21 cellular contexts compared by ENCODE assay signal in the genomic region with DNA sequence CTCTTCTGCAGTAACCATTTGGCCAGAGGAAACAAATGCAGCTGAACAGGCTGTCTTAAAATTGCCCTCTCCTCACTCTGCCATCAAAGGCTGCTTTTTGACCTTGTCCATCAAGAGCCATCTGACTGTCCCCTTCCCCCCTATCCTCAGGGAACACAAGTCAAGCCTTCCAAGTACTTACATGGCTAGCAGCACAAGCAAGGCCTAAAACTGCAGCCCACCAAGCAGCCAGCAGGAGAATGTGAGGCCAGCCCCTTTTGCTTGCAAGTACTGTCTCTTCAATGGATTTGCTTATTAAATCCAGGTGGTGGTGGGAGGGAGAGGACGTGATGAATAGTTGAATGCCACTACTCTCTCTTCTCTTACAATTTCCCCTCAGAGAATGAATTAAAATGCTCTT.
"Had no signal": no experiment of that assay in that cellular context is flagged by ENCODE, and none has a peak within 500 bp of the region (broad histone marks: within the 10 kb centered on the region; RNA-seq: fewer than 3 reads in every experiment).

No MANE protein-coding gene starts in this region.

- H3K4me3 ChIP-seq: K562 had no signal

- DNase-seq: activated B cell treated with CpG ODN at 0.5 μM for 24 hours; activated CD4-positive, alpha-beta memory T cell treated with anti-CD3 and anti-CD28 coated beads for 36 hours; activated CD4-positive, alpha-beta T cell treated with anti-CD3 and anti-CD28 coated beads, Interleukin-2, amount 10 ng/mL, durations not matched to agents 7 days and 5 days; activated CD8-positive, alpha-beta memory T cell treated with anti-CD3 and anti-CD28 coated beads for 24 hours; activated gamma-delta T cell; activated naive CD4-positive, alpha-beta T cell treated with anti-CD3 and anti-CD28 coated beads for 36 hours; activated T-cell treated with anti-CD3 and anti-CD28 coated beads, Interleukin-2, amount 50 U/mL, for 48 hours; Karpas-422; MM.1S; NCI-H1105; NCI-H1436; NCI-H1694 treated with DMSO at 0.1 percent for 48 hours; NCI-H2029 treated with DMSO at 0.1 percent for 48 hours; NCI-H446; NCI-H524; PC-3; SIG-M5; T-helper 17 cell; T-helper 9 cell had no signal

- FAIRE-seq: astrocyte, K562 had no signal
